ENCODE assay signal across 1 cellular context in the genomic region with DNA sequence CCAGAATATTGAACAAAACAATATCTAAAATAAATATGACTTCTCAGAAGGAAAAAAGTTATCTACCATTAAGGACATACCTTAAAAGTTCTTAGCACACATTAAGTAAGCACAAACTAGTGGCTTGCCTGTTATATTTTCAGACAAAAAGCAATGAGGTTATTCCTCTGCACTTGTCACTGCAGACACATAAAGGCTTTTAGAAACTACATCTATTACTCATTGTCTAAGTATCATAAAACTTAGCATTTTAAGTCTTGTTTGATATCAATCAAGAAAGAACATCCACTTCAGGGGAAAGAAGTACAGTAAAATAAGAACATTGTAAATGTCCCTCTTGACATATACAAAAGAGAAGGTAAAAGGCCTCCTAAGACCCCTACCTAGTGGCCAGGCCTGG.
TF ChIP-seq lines count a peak whose summit lies in the region.

No MANE protein-coding gene starts in this region.

TF ChIP-seq in GM12878, 131 proteins besides CTCF, POLR2A, EP300 and RAD21:
- TF ChIP-seq JUNB (IDR thresholded peaks at IDR 0.05): peak; percentile 15; the same call in 1 of the 2 replicates
